Comparison of ENCODE assay signal across 22 cellular contexts in the genomic region with DNA sequence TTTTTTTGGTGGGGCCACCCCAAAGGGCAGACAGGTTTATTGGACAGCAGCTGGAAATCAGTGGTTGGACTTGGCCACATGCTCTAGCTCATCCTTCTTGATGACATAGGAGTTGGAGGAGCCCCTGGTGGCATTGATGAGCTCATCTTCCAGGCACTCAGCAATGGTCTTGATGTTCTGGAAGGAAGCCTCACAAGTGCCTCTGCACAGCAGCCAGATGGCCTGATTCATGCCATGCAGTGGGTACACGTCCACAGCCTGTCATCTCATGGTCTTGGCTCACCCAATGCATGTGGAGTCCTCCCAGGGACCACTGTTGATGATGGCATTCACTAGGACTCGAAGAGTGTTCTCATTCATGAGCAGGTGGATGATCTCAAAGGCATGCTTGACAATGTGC. TPM values are rescaled to one million over a fixed set of nuclear protein-coding genes. Genes with fewer than 3 reads are reported as not detected.
DNase-seq lines count a peak whose midpoint lies in the region; ATAC-seq and TF ChIP-seq lines count a peak whose summit lies in the region.
"Had no signal": no experiment of that assay in that cellular context is flagged by ENCODE, and none has a peak within 500 bp of the region (broad histone marks: within the 10 kb centered on the region; RNA-seq: fewer than 3 reads in every experiment).

No MANE protein-coding gene starts in this region.

- H3K9me2 ChIP-seq in GM23248 (ENCODE audit: insufficient read depth), result no peaks in the 10 kb centered on the region
- no peaks in the 10 kb centered on the region for H3K9me2 ChIP-seq in PC-9 (ENCODE audit: insufficient read depth)

- intact Hi-C loops in PC-9 (cut with micrococcal nuclease; ENCODE audit: unreplicated experiment), result no loop called here

- H3K4me2 ChIP-seq in GM23248 (ENCODE audit: unreplicated experiment) (no peak overlapping the region), PC-9 (no peak overlapping the region)
- H3K4me2 ChIP-seq: BLaER1, KMS-11 had no signal

- 49 to 50% methylated on average over 2 of the region's 2 CpGs for WGBS in GM23248 (ENCODE audit: low coverage in 1 of 2, low lambda C conversion rate in 2 of 2, missing lambda C conversion rate in 2 of 2), 2 experiments

- H3F3A ChIP-seq in GM23248 (ENCODE audit: insufficient read depth) (no peaks in the 10 kb centered on the region), PC-9 (ENCODE audit: insufficient read depth, low read depth) (no peaks in the 10 kb centered on the region)

- ATAC-seq in GM19455 (IDR thresholded peaks at IDR 0.05; ENCODE audit: unreplicated experiment) (no peak), GM18861 (IDR thresholded peaks at IDR 0.05; ENCODE audit: unreplicated experiment) (no peak)

- POLR2A ChIA-PET in PC-9 (lab: Charles Lee; ENCODE audit: unreplicated experiment), result no interaction called here

- H3K36me3 ChIP-seq in GM23248 (ENCODE audit: low read depth), result no peaks in the 10 kb centered on the region
- H3K36me3 ChIP-seq in PC-9 (ENCODE audit: low read depth), result no peaks in the 10 kb centered on the region
- H3K36me3 ChIP-seq: BLaER1 had no signal

- H4K20me1 ChIP-seq in GM23248 (ENCODE audit: insufficient read depth) (no peaks in the 10 kb centered on the region), PC-9 (ENCODE audit: insufficient read depth) (no peaks in the 10 kb centered on the region)
- H4K20me1 ChIP-seq: BLaER1 had no signal

- H3K4me3 ChIP-seq in GM23248, result no peak overlapping the region
- no peak overlapping the region for H3K4me3 ChIP-seq in PC-9
- H3K4me3 ChIP-seq: BLaER1 had no signal

- no TSS peak for BruUV-seq in PC-9 (replicated peaks; lab: Mats Ljungman, UMichigan)

- no peaks in the 10 kb centered on the region for H3K9me3 ChIP-seq in GM23248 (ENCODE audit: low read depth)
- no peaks in the 10 kb centered on the region for H3K9me3 ChIP-seq in PC-9 (ENCODE audit: insufficient read depth, low read depth)
- H3K9me3 ChIP-seq: BLaER1 had no signal

- DNase-seq in GM23248 (peak; percentile 27), RPMI7951 (ENCODE audit: low read depth) (peak; percentile 12), glomerular visceral epithelial cell (ENCODE audit: extremely low spot score) (peak; percentile 9), A172 (ENCODE audit: low spot score) (no peak), PC-9 (no peak)
- DNase-seq: CD4-positive, alpha-beta T cell; COR-L47; DMS79 treated with DMSO at 0.1 percent for 48 hours; HCEC 1CT; IMR-90; MV-4-11; NCI-H1105 treated with DMSO at 0.1 percent for 48 hours; NCI-H2029 treated with DMSO at 0.1 percent for 48 hours; NCI-H2171; NCI-H345; NCI-H524 treated with DMSO at 0.1 percent for 48 hours; NCI-H82; Right ventricle myocardium superior had no signal

- CTCF ChIA-PET in PC-9 (lab: Charles Lee), result no interaction called here

- in situ Hi-C loops in GM23248 (cut with MboI), result no loop called here

- no peak overlapping the region for H3K9ac ChIP-seq in GM23248
- H3K9ac ChIP-seq: BLaER1, KMS-11 had no signal

- H3K4me1 ChIP-seq in GM23248 (ENCODE audit: insufficient read depth) (no peaks in the 10 kb centered on the region), PC-9 (replicated peaks; ENCODE audit: insufficient read depth) (no peaks in the 10 kb centered on the region)
- H3K4me1 ChIP-seq: BLaER1 had no signal

- H3K27ac ChIP-seq in GM23248 (no peak overlapping the region), PC-9 (no peak overlapping the region)
- H3K27ac ChIP-seq: BLaER1, KMS-11 had no signal

- no peak for TF ChIP-seq CTCF in PC-9 (conservative IDR thresholded peaks at IDR 0.05)

- H3K27me3 ChIP-seq in GM23248 (replicated peaks; ENCODE audit: insufficient read depth) (no peaks in the 10 kb centered on the region), PC-9 (ENCODE audit: insufficient read depth, low read depth) (no peaks in the 10 kb centered on the region)
- H3K27me3 ChIP-seq: BLaER1 had no signal

- H3K79me2 ChIP-seq in GM23248 (ENCODE audit: insufficient read depth) (no peaks in the 10 kb centered on the region), PC-9 (ENCODE audit: low read depth) (no peaks in the 10 kb centered on the region)

- no peak overlapping the region for H2AFZ ChIP-seq in GM23248
- no peak overlapping the region for H2AFZ ChIP-seq in PC-9

RNA-seq across cellular contexts. Expression of a gene that starts 11.3 kb away (rescaled TPM):
- 4.0 and 7.8 TPM in 2 replicates for total RNA-seq in GM23248 (2014; rRNA removed; shearing (Covaris generic))
- polyA plus RNA-seq in GM23248 (2016; fragmentation: Nextera tagmentation; extraction: Ambion mirVana), result 6.9 and 7.7 TPM in 2 replicates
- 8.4 and 8.6 TPM in 2 replicates for total RNA-seq in RPMI7951 (2014; rRNA removed; shearing (Covaris generic))
- 10.3 and 12.1 TPM in 2 replicates for total RNA-seq in A172 (2014; rRNA removed; shearing (Covaris generic))
- total RNA-seq in PC-9 (2021), result 8.5 and 9.5 TPM in 2 replicates

RNA-seq across cellular contexts. Expression of a gene that starts 40.4 kb away (rescaled TPM):
- 58.4 and 62.8 TPM in 2 replicates for total RNA-seq in GM23248 (2014; rRNA removed; shearing (Covaris generic))
- polyA plus RNA-seq in GM23248 (2016; fragmentation: Nextera tagmentation; extraction: Ambion mirVana), result 80.4 and 83.2 TPM in 2 replicates
- 57.7 and 70.5 TPM in 2 replicates for total RNA-seq in RPMI7951 (2014; rRNA removed; shearing (Covaris generic))
- 41.8 and 47.8 TPM in 2 replicates for total RNA-seq in A172 (2014; rRNA removed; shearing (Covaris generic))
- total RNA-seq in PC-9 (2021), result 34.0 and 36.2 TPM in 2 replicates

Comparison
In these comparisons a context has a peak if more than half of its experiments do, and no peak if none do; other contexts are left out.
1. DNase-seq: peak in GM23248 (single experiment), RPMI7951 (single experiment) and glomerular visceral epithelial cell (single experiment); none in A172 (single experiment) and PC-9 (0 of 2).